ENCODE assay signal across 18 cellular contexts in genomic region chr2:33144243-33144642, GRCh38.
"Had no signal": no experiment of that assay in that cellular context is flagged by ENCODE, and none has a peak within 500 bp of the region (broad histone marks: within the 10 kb centered on the region; RNA-seq: fewer than 3 reads in every experiment).

No MANE protein-coding gene starts in this region.

- H3K9me3 ChIP-seq: body of pancreas, heart left ventricle, left lung had no signal

- H3K27me3 Mint-ChIP-seq: type B pancreatic cell had no signal

- H3K27ac ChIP-seq: body of pancreas, epithelial cell of prostate had no signal

- DNase-seq: activated B cell treated with CpG ODN at 0.5 μM for 24 hours; activated CD4-positive, alpha-beta T cell treated with anti-CD3 and anti-CD28 coated beads, Interleukin-2, amount 10 ng/mL, durations not matched to agents 24 days and 14 days; activated CD8-positive, alpha-beta memory T cell treated with anti-CD3 and anti-CD28 coated beads for 24 hours; activated naive CD4-positive, alpha-beta T cell treated with anti-CD3 and anti-CD28 coated beads for 36 hours; body of pancreas; effector memory CD8-positive, alpha-beta T cell; foreskin melanocyte; heart left ventricle; islet precursor cell; left lung; mesendoderm; small intestine; T-helper 17 cell had no signal

- H3K27ac Mint-ChIP-seq: activated B cell treated with CpG ODN at 0.5 μM for 24 hours; activated CD4-positive, alpha-beta T cell treated with anti-CD3 and anti-CD28 coated beads, Interleukin-2, amount 10 ng/mL, durations not matched to agents 24 days and 14 days; activated naive CD4-positive, alpha-beta T cell treated with anti-CD3 and anti-CD28 coated beads for 36 hours; effector memory CD8-positive, alpha-beta T cell; stimulated activated effector memory CD8-positive, alpha-beta T cell treated with anti-CD3 and anti-CD28 coated beads, Interleukin-12 subunit alpha, Interleukin-12 subunit beta, amount 100 ng/mL, for 72 hours; T-helper 17 cell; type B pancreatic cell had no signal

- H3K4me3 Mint-ChIP-seq: activated B cell treated with CpG ODN at 0.5 μM for 24 hours; activated CD4-positive, alpha-beta T cell treated with anti-CD3 and anti-CD28 coated beads, Interleukin-2, amount 10 ng/mL, durations not matched to agents 24 days and 14 days; activated naive CD4-positive, alpha-beta T cell treated with anti-CD3 and anti-CD28 coated beads for 36 hours; central memory CD8-positive, alpha-beta T cell; effector memory CD8-positive, alpha-beta T cell; neural crest cell; stimulated activated effector memory CD8-positive, alpha-beta T cell treated with anti-CD3 and anti-CD28 coated beads, Interleukin-12 subunit alpha, Interleukin-12 subunit beta, amount 100 ng/mL, for 72 hours; T-helper 17 cell; type B pancreatic cell had no signal

- H3K27me3 ChIP-seq: body of pancreas, heart left ventricle, left lung had no signal

- H3K9me3 Mint-ChIP-seq: activated CD4-positive, alpha-beta T cell treated with anti-CD3 and anti-CD28 coated beads, Interleukin-2, amount 10 ng/mL, durations not matched to agents 24 days and 14 days; activated naive CD4-positive, alpha-beta T cell treated with anti-CD3 and anti-CD28 coated beads for 36 hours; central memory CD8-positive, alpha-beta T cell; effector memory CD8-positive, alpha-beta T cell; neural crest cell; stimulated activated effector memory CD8-positive, alpha-beta T cell treated with anti-CD3 and anti-CD28 coated beads, Interleukin-12 subunit alpha, Interleukin-12 subunit beta, amount 100 ng/mL, for 72 hours; type B pancreatic cell had no signal

- H3K36me3 Mint-ChIP-seq: stimulated activated effector memory CD8-positive, alpha-beta T cell treated with anti-CD3 and anti-CD28 coated beads, Interleukin-12 subunit alpha, Interleukin-12 subunit beta, amount 100 ng/mL, for 72 hours had no signal

- H3K4me1 ChIP-seq: body of pancreas, left lung had no signal

- ATAC-seq: body of pancreas; effector memory CD8-positive, alpha-beta T cell; heart left ventricle; left lung; stimulated activated effector memory CD8-positive, alpha-beta T cell treated with anti-CD3 and anti-CD28 coated beads, Interleukin-12 subunit alpha, Interleukin-12 subunit beta, amount 100 ng/mL, for 72 hours; T-helper 17 cell had no signal

- H3K4me3 ChIP-seq: body of pancreas, heart left ventricle, left lung had no signal

- H3K4me1 Mint-ChIP-seq: activated B cell treated with CpG ODN at 0.5 μM for 24 hours; activated CD4-positive, alpha-beta T cell treated with anti-CD3 and anti-CD28 coated beads, Interleukin-2, amount 10 ng/mL, durations not matched to agents 24 days and 14 days; central memory CD8-positive, alpha-beta T cell; neural crest cell; stimulated activated effector memory CD8-positive, alpha-beta T cell treated with anti-CD3 and anti-CD28 coated beads, Interleukin-12 subunit alpha, Interleukin-12 subunit beta, amount 100 ng/mL, for 72 hours; T-helper 17 cell had no signal

- H3K36me3 ChIP-seq: left lung had no signal
